ENCODE assay signal across 1 cellular context in the genomic region with DNA sequence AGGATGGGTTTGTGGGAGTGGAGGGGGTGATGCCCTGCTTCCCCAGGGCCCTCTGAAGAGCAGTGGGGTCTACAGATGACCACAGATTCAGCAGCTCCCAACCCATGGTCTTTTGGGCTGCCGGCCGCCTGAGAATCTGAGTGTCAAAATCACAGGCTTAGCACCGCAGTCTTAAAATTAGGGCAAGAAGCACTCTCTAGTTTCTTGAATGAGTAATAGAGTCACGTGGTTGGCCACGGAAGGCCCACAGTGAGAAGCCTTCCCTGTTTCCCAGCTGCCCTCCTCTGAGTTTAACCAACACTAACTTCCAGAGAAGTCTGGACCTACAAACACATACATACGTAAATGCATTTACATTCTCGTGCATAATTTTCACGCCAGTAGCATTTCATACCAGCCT.
TF ChIP-seq lines count a peak whose summit lies in the region.

No MANE protein-coding gene starts in this region.

TF ChIP-seq in HepG2, 621 proteins besides CTCF, POLR2A, EP300 and RAD21:
- no peak for TF ChIP-seq ZBED4 (CRISPR knock-in tag; IDR thresholded peaks at IDR 0.05; ENCODE audit: borderline replicate concordance)
- no peak for TF ChIP-seq REL (CRISPR knock-in tag; conservative IDR thresholded peaks at IDR 0.05)
- no peak for TF ChIP-seq ZNF790 (CRISPR knock-in tag; IDR thresholded peaks at IDR 0.05; ENCODE audit: borderline replicate concordance)
- no peak for TF ChIP-seq ZNF430 (CRISPR knock-in tag; IDR thresholded peaks at IDR 0.05)
- no peak for TF ChIP-seq KDM5A (IDR thresholded peaks at IDR 0.05; ENCODE audit: borderline replicate concordance, low read length)
- TF ChIP-seq ZKSCAN8 (CRISPR knock-in tag; IDR thresholded peaks at IDR 0.05; ENCODE audit: borderline replicate concordance) = no peak
- no peak for TF ChIP-seq ZNF337 (CRISPR knock-in tag; IDR thresholded peaks at IDR 0.05; ENCODE audit: borderline replicate concordance, low read depth)
- TF ChIP-seq NFIC (IDR thresholded peaks at IDR 0.05; ENCODE audit: low read length) = no peak
- TF ChIP-seq ZNF207 (IDR thresholded peaks at IDR 0.05; ENCODE audit: borderline replicate concordance) = no peak
- TF ChIP-seq MYC (CRISPR knock-in tag; IDR thresholded peaks at IDR 0.05; ENCODE audit: borderline replicate concordance) = no peak
- no peak for TF ChIP-seq ZFP82 (CRISPR knock-in tag; IDR thresholded peaks at IDR 0.05; ENCODE audit: borderline replicate concordance)
- no peak for TF ChIP-seq RAD51 (IDR thresholded peaks at IDR 0.05; ENCODE audit: borderline replicate concordance)
